ENCODE assay signal across 12 cellular contexts in genomic region chr22:37502342-37503182, GRCh38. TPM values are rescaled to one million over a fixed set of nuclear protein-coding genes. Genes with fewer than 3 reads are reported as not detected.
DNase-seq lines count a peak whose midpoint lies in the region; ATAC-seq and TF ChIP-seq lines count a peak whose summit lies in the region.
"Had no signal": no experiment of that assay in that cellular context is flagged by ENCODE, and none has a peak within 500 bp of the region (broad histone marks: within the 10 kb centered on the region; RNA-seq: fewer than 3 reads in every experiment).

No MANE protein-coding gene starts in this region.

- H3K36me3 ChIP-seq in right lobe of liver (peaks cover 0 to 3% (median 0%) of the 10 kb centered on the region in 4 donors), transverse colon (no peaks in the 10 kb centered on the region)

- H3K27me3 ChIP-seq in right lobe of liver (no peaks in the 10 kb centered on the region), transverse colon (no peaks in the 10 kb centered on the region)

- H3K4me3 ChIP-seq in right lobe of liver (peak overlapping the region in 1 of 3 donors; percentile 35), transverse colon (no peak overlapping the region)

- H3K4me1 ChIP-seq in right lobe of liver (peaks cover 0 to 56% (median 35%) of the 10 kb centered on the region in 4 donors), transverse colon (peaks cover 10 to 62% (median 60%) of the 10 kb centered on the region in 4 donors)

- intact Hi-C loops in right lobe of liver (cut with DNase I) (no loop called here), transverse colon (cut with DNase I; ENCODE audit: low total_unique reads) (no loop called here), posterior vena cava (cut with DNase I) (no loop called here)

- H3K4me1 Mint-ChIP-seq in brain = peaks cover 39% of the 10 kb centered on the region

- TF ChIP-seq EP300 in transverse colon (IDR thresholded peaks at IDR 0.05; ENCODE audit: low read depth) = no peak

- DNase-seq in NCI-H2196 (lab: John Stamatoyannopoulos, UW; ENCODE audit: unreplicated experiment) = peak; percentile 8
- DNase-seq in NCI-H2196 treated with DMSO at 0.1 percent for 48 hours (lab: John Stamatoyannopoulos, UW; ENCODE audit: unreplicated experiment) = no peak
- DNase-seq in right lobe of liver = peak; percentile 91 to 95 (median 95)
- DNase-seq in transverse colon = peak; percentile 93
- no peak for DNase-seq in GM19238 (ENCODE audit: insufficient read length, low spot score)
- no peak for DNase-seq in posterior vena cava (ENCODE audit: low spot score)
- no peak for DNase-seq in activated CD4-positive, CD25-positive, alpha-beta regulatory T cell treated with anti-CD3 and anti-CD28 coated beads, Interleukin-2, amount 50 U/mL, for 72 hours
- DNase-seq: effector memory CD4-positive, alpha-beta T cell; NCI-H1694 treated with DMSO at 0.1 percent for 48 hours; substantia nigra had no signal

- H3K36me3 Mint-ChIP-seq in brain = peaks cover 3% of the 10 kb centered on the region

- WGBS in right lobe of liver (ENCODE audit: insufficient coverage, low coverage, low lambda C conversion rate, missing lambda C conversion rate) = 22% methylated on average over 11 of the region's 16 CpGs
- WGBS in transverse colon (ENCODE audit: low coverage in 1 of 2), 2 donors = 5 to 61% methylated on average over 4 to 16 of the region's 16 CpGs

- H3K9me3 ChIP-seq in right lobe of liver (no peaks in the 10 kb centered on the region), transverse colon (no peaks in the 10 kb centered on the region)

- no peak overlapping the region for H3K4me3 Mint-ChIP-seq in brain

- no peak for TF ChIP-seq CTCF in brain (conservative IDR thresholded peaks at IDR 0.05)
- no peak for TF ChIP-seq CTCF in right lobe of liver (IDR thresholded peaks at IDR 0.05)
- no peak for TF ChIP-seq CTCF in transverse colon (IDR thresholded peaks at IDR 0.05)

- peak; percentile 60 to 75 (median 74) for ATAC-seq in right lobe of liver

- peaks cover 0 to 2% (median 0%) of the 10 kb centered on the region in 5 experiments for H3K9me3 Mint-ChIP-seq in brain

- peak overlapping the region; percentile 62 to 95 (median 87) for H3K27ac ChIP-seq in right lobe of liver
- H3K27ac ChIP-seq in transverse colon = peak overlapping the region; percentile 85 to 95 (median 91)

- in situ Hi-C loops in transverse colon (cut with MboI; ENCODE audit: low pct_ligation_motif_present in 1 of 4, low pct_unique_long_range_greater_than_20kb in 1 of 4, low sequenced_read_pairs in 3 of 4) = no loop called here

- H3K27ac Mint-ChIP-seq in brain = peak overlapping the region in 4 of 5 experiments; percentile 81 to 97 (median 92)

- TF ChIP-seq POLR2A in right lobe of liver (IDR thresholded peaks at IDR 0.05) = peak; percentile 73
- TF ChIP-seq POLR2A in transverse colon (IDR thresholded peaks at IDR 0.05) = peak; percentile 87

- H3K27me3 Mint-ChIP-seq in brain = peaks cover 10% of the 10 kb centered on the region

RNA-seq across cellular contexts. Expression of gene MFNG, which starts 16.4 kb away (rescaled TPM):
- 6.8 TPM for polyA plus RNA-seq in brain (ENCODE audit: insufficient read depth, low read depth, low replicate concordance)
- total RNA-seq in right lobe of liver = 10 to 100 TPM in 4 of 6 experiments, 1 to 10 TPM in 2; 5.6 to 14.4 (median 10.2) TPM
- 10 to 100 TPM in 3 of 4 donors, 1 to 10 TPM in 1; 2.8 to 26.4 (median 15.7) TPM for total RNA-seq in transverse colon
- total RNA-seq in posterior vena cava = 10 to 100 TPM; 21.6 to 23.0 TPM

RNA-seq across cellular contexts. Expression of gene CARD10, which starts 16.7 kb away (rescaled TPM):
- polyA plus RNA-seq in brain (ENCODE audit: insufficient read depth, low read depth, low replicate concordance) = 3.7 TPM
- total RNA-seq in right lobe of liver (10 to 100 TPM in 5 of 6 experiments, 1 to 10 TPM in 1; 9.0 to 27.8 (median 14.2) TPM), transverse colon (100 to 1,000 TPM in 1 of 4 donors, 10 to 100 TPM in 3; 46.3 to 166 (median 60.9) TPM), posterior vena cava (10 to 100 TPM in 1 of 2 donors, 1 to 10 TPM in 1; 7.8 to 12.8 TPM)
- total RNA-seq: T-helper 1 cell treated with Interleukin-12 subunit alpha and Interleukin-12 subunit beta and Interleukin-4 antibody, amounts not matched to agents 30 ng/mL and 1 ng/mL, for 36 hours had no signal

RNA-seq across cellular contexts. Expression of gene CDC42EP1, which starts 57.7 kb away (rescaled TPM):
- 69.7 TPM for polyA plus RNA-seq in brain (ENCODE audit: insufficient read depth, low read depth, low replicate concordance)
- total RNA-seq in right lobe of liver (100 to 1,000 TPM in 1 of 6 experiments, 10 to 100 TPM in 5; 29.2 to 117 (median 68.0) TPM), transverse colon (10 to 100 TPM; 27.3 to 52.9 (median 28.9) TPM), posterior vena cava (10 to 100 TPM; 56.2 to 59.3 TPM)

Comparison
In these comparisons a context has a peak if more than half of its experiments do, and no peak if none do; other contexts are left out.
1. DNase-seq: peak in NCI-H2196 (single experiment), right lobe of liver (3 of 3) and transverse colon (single experiment); none in NCI-H2196 treated with DMSO at 0.1 percent for 48 hours (single experiment), GM19238 (single experiment), posterior vena cava (single experiment) and activated CD4-positive, CD25-positive, alpha-beta regulatory T cell treated with anti-CD3 and anti-CD28 coated beads, Interleukin-2, amount 50 U/mL, for 72 hours (single experiment).